ENCODE assay signal across 22 cellular contexts in the genomic region with DNA sequence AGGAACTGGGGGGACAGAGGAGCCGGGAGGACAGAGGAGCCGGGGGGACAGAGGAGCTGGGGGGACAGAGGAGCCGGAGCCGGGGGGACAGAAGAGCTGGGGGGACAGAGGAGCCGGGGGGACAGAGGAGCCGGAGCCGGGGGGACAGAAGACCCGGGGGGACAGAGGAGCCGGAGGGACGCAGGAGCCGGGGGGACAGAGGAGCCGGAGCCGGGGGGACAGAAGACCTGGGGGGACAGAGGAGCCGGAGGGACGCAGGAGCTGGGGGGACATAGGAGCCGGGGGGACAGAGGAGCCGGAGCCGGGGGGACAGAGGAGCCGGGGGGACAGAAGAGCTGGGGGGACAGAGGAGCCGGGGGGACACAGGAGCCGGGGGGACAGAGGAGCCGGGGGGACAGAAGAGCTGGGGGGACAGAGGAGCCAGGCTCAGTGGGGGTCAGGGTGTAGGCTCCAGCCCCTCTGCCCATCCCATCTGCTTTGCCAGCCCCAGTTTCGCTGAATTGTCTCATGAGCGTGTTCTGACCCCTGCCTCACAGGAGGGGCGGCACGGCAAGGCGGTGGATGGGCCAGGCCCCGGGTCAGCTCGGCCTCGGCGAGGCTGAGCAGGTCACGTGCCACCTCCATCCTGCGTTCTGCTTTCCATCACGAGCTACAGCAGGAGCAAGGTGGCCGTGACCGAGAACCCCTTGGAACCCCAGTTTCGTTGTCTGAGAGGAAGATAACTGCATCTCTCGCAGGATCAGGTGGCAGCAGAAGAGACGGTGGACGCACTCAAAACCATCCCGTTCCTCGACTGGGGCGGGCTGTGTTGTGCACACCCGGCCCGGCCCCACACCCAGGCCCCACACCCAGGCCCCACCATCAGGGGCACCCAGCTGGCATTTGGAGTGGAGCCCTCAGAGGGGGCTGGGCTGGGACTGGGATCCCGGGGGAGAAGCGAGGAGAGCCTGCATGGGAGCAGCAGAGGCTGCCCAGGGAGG. TPM values are rescaled to one million over a fixed set of nuclear protein-coding genes. Genes with fewer than 3 reads are reported as not detected.
DNase-seq lines count a peak whose midpoint lies in the region; ATAC-seq, FAIRE-seq and TF ChIP-seq lines count a peak whose summit lies in the region.
"Had no signal": no experiment of that assay in that cellular context is flagged by ENCODE, and none has a peak within 500 bp of the region (broad histone marks: within the 10 kb centered on the region; RNA-seq: fewer than 3 reads in every experiment).

No MANE protein-coding gene starts in this region.

- no peak for FAIRE-seq in GM12878 (lab: Jason Lieb, UNC)

- ATAC-seq in Right ventricle myocardium superior (ENCODE audit: poor library complexity), result no peak
- ATAC-seq in left ventricle myocardium superior, result no peak
- no peak for ATAC-seq in GM12878
- ATAC-seq in gastrocnemius medialis, result no peak

- TF ChIP-seq RAD21 in GM12878 (IDR thresholded peaks at IDR 0.05; ENCODE audit: insufficient read depth, low read depth, low read length), result no peak

- H3K9me3 ChIP-seq in HEK293 (ENCODE audit: control insufficient read depth, insufficient read depth, low read depth, low read length) (no peaks in the 10 kb centered on the region), GM12878 (replicated peaks; ENCODE audit: control insufficient read depth, insufficient read depth, low read length) (peaks cover 6% of the 10 kb centered on the region; the same call in 2 of the 3 replicates), osteoblast (ENCODE audit: low read depth, low read length) (peaks cover 2% of the 10 kb centered on the region), sigmoid colon (peaks cover 0 to 15% (median 8%) of the 10 kb centered on the region in 4 donors), gastrocnemius medialis (peaks cover 0 to 7% (median 0%) of the 10 kb centered on the region in 3 donors)
- H3K9me3 ChIP-seq: thyroid gland had no signal

- H3K4me2 ChIP-seq in GM12878 (ENCODE audit: control insufficient read depth, insufficient read depth) (no peak overlapping the region), osteoblast (ENCODE audit: insufficient read depth, low read length) (no peak overlapping the region)

- RAD21 ChIA-PET in GM12878 (lab: Charles Lee; ENCODE audit: unreplicated experiment), result no interaction called here

- H3K27me3 ChIP-seq in GM12878 (replicated peaks in 1 of 2; ENCODE audit: control insufficient read depth in 2 of 2, insufficient read depth in 2 of 2, low read length in 1 of 2) (0 out of 4 replicates have a peak, but pooled peaks cover 0 to 6% of the 10 kb centered on the region in 2 experiments), osteoblast (ENCODE audit: insufficient read depth, low read length) (peaks cover 10% of the 10 kb centered on the region), sigmoid colon (peaks cover 7 to 72% (median 62%) of the 10 kb centered on the region in 3 donors), gastrocnemius medialis (peaks cover 32 to 45% (median 42%) of the 10 kb centered on the region in 3 donors)
- H3K27me3 ChIP-seq: thyroid gland had no signal

- BruUV-seq in GM12878 (replicated peaks; lab: Mats Ljungman, UMichigan), result no TSS peak

- no peaks in the 10 kb centered on the region for H3K36me3 ChIP-seq in HEK293 (ENCODE audit: control insufficient read depth in 2 of 2, insufficient read depth in 1 of 2, low read length in 2 of 2)
- no peaks in the 10 kb centered on the region for H3K36me3 ChIP-seq in GM12878 (ENCODE audit: control insufficient read depth in 2 of 2, insufficient read depth in 2 of 2, low read length in 1 of 2)
- no peaks in the 10 kb centered on the region for H3K36me3 ChIP-seq in osteoblast (ENCODE audit: insufficient read depth, low read length)
- no peaks in the 10 kb centered on the region for H3K36me3 ChIP-seq in sigmoid colon
- H3K36me3 ChIP-seq in gastrocnemius medialis, result no peaks in the 10 kb centered on the region
- H3K36me3 ChIP-seq: MG63, thyroid gland had no signal

- no peak overlapping the region for H3K27ac ChIP-seq in HEK293 (ENCODE audit: extremely low read depth, low read depth, low read length)
- H3K27ac ChIP-seq in GM12878 (ENCODE audit: control insufficient read depth, insufficient read depth), result no peak overlapping the region
- H3K27ac ChIP-seq in osteoblast (ENCODE audit: low read depth, low read length), result no peak overlapping the region
- no peak overlapping the region for H3K27ac ChIP-seq in sigmoid colon
- H3K27ac ChIP-seq in gastrocnemius medialis, result no peak overlapping the region
- H3K27ac ChIP-seq: body of pancreas, coronary artery, HL-60, thyroid gland had no signal

- TF ChIP-seq CTCF in HEK293 (tag by site-specific recombination; IDR thresholded peaks at IDR 0.05), result no peak
- TF ChIP-seq CTCF in GM12878 (IDR thresholded peaks at IDR 0.05 in 2 of 3, conservative IDR thresholded peaks at IDR 0.05 in 1 of 3; ENCODE audit: control insufficient read depth in 2 of 3, extremely low read depth in 1 of 3, insufficient read depth in 1 of 3, low read depth in 3 of 3, low read length in 3 of 3), result no peak
- no peak for TF ChIP-seq CTCF in osteoblast (IDR thresholded peaks at IDR 0.05; ENCODE audit: extremely low read depth, low read depth, low read length)
- no peak for TF ChIP-seq CTCF in sigmoid colon (IDR thresholded peaks at IDR 0.05)
- no peak for TF ChIP-seq CTCF in gastrocnemius medialis (IDR thresholded peaks at IDR 0.05 in 4 of 5, conservative IDR thresholded peaks at IDR 0.05 in 1 of 5)

- in situ Hi-C loops in GM12878 (cut with MboI) (no loop called here), gastrocnemius medialis (cut with MboI; ENCODE audit: low sequenced_read_pairs in 4 of 4) (no loop called here)

- H2AFZ ChIP-seq in GM12878 (ENCODE audit: control insufficient read depth, low read depth, low read length) (no peak overlapping the region), osteoblast (ENCODE audit: low read length) (no peak overlapping the region)

- POLR2A ChIA-PET in HEK293 (lab: Yijun Ruan, JAX), result no interaction called here
- POLR2A ChIA-PET in GM12878 (lab: Charles Lee), result no interaction called here

- no peak for TF ChIP-seq EP300 in GM12878 (IDR thresholded peaks at IDR 0.05; ENCODE audit: borderline replicate concordance in 1 of 2, control insufficient read depth in 1 of 2, low read depth in 2 of 2, low read length in 2 of 2)
- no peak for TF ChIP-seq EP300 in sigmoid colon (IDR thresholded peaks at IDR 0.05)

- CTCF ChIA-PET in HEK293 (lab: Yijun Ruan, JAX) (interaction anchor here (0.5 to 0.6 kb wide), 2 partner anchors 122 to 665 kb away, joined by 3 to 4 read pairs; no protein-coding TSS in a partner anchor), GM12878 (lab: Yijun Ruan, JAX) (no interaction called here)

- WGBS in GM12878 (ENCODE audit: insufficient coverage, insufficient replicate concordance, low lambda C conversion rate, missing lambda C conversion rate), result 34% methylated on average over 25 of the region's 47 CpGs
- 67 to 70% methylated on average over 47 of the region's 47 CpGs for WGBS in sigmoid colon, 2 donors

- intact Hi-C loops in Right ventricle myocardium superior (cut with DNase I) (no loop called here), left ventricle myocardium superior (cut with micrococcal nuclease) (no loop called here), GM12878 (cut with micrococcal nuclease; ENCODE audit: unreplicated experiment) (no loop called here), sigmoid colon (cut with DNase I) (no loop called here), gastrocnemius medialis (cut with DNase I; ENCODE audit: low total_unique reads) (no loop called here)

- SMC1A ChIA-PET in GM12878 (lab: Charles Lee; ENCODE audit: uncharacterized antibody, unreplicated experiment), result no interaction called here

- H3K4me3 ChIP-seq in HEK293 (ENCODE audit: low read depth, low read length) (no peak overlapping the region), GM12878 (no peak overlapping the region), osteoblast (ENCODE audit: insufficient read depth, low read length) (no peak overlapping the region), sigmoid colon (no peak overlapping the region), gastrocnemius medialis (no peak overlapping the region)
- H3K4me3 ChIP-seq: body of pancreas, coronary artery, MG63, thyroid gland had no signal

- no peaks in the 10 kb centered on the region; the same call in 1 of the 2 replicates for H4K20me1 ChIP-seq in GM12878 (ENCODE audit: control insufficient read depth, insufficient read depth)
- no peaks in the 10 kb centered on the region for H4K20me1 ChIP-seq in osteoblast (ENCODE audit: insufficient read depth, low read length)

- TF ChIP-seq POLR2A in GM12878 (IDR thresholded peaks at IDR 0.05; ENCODE audit: low read depth, low read length) (no peak), sigmoid colon (IDR thresholded peaks at IDR 0.05) (no peak), gastrocnemius medialis (IDR thresholded peaks at IDR 0.05) (no peak)

- no peak overlapping the region for H3K9ac ChIP-seq in GM12878 (ENCODE audit: control insufficient read depth, insufficient read depth, low read length)

- H3K4me1 ChIP-seq in HEK293 (ENCODE audit: control insufficient read depth, insufficient read depth, low read length) (no peaks in the 10 kb centered on the region), GM12878 (ENCODE audit: control insufficient read depth, insufficient read depth, low read length) (peaks cover 4% of the 10 kb centered on the region), osteoblast (ENCODE audit: insufficient read depth, low read length) (no peaks in the 10 kb centered on the region), sigmoid colon (no peaks in the 10 kb centered on the region), gastrocnemius medialis (no peaks in the 10 kb centered on the region)
- H3K4me1 ChIP-seq: body of pancreas, thyroid gland had no signal

- H3K79me2 ChIP-seq in GM12878 (ENCODE audit: control insufficient read depth, insufficient read depth, low read length), result no peaks in the 10 kb centered on the region
- no peaks in the 10 kb centered on the region for H3K79me2 ChIP-seq in osteoblast (ENCODE audit: insufficient read depth, low read length)

- DNase-seq in Right ventricle myocardium superior, result peak; percentile 33
- DNase-seq in left ventricle myocardium superior, result no peak
- DNase-seq in GM12878 (ENCODE audit: low read depth, low spot score), result no peak
- DNase-seq in osteoblast (ENCODE audit: insufficient read length, low spot score, missing footprints), result peak; percentile 66
- no peak for DNase-seq in GDM1 (lab: John Stamatoyannopoulos, UW)
- DNase-seq in sigmoid colon, result no peak
- no peak for DNase-seq in gastrocnemius medialis
- DNase-seq: activated CD4-positive, alpha-beta memory T cell treated with anti-CD3 and anti-CD28 coated beads, Interleukin-2, amount 10 ng/mL, durations not matched to agents 7 days and 5 days; activated effector memory CD4-positive, alpha-beta T cell treated with anti-CD3 and anti-CD28 coated beads, Interleukin-2, amount 50 U/mL, for 16 hours; MG63; NK-92 treated with Interleukin-12 subunit alpha and Interleukin-12 subunit beta, amount 100 ng/mL, for 24 hours; nucleus accumbens; stimulated activated CD4-positive, alpha-beta T cell treated with anti-CD3 and anti-CD28 coated beads, Interleukin-4, amount 100 ng/mL, for 24 hours; T-helper 9 cell had no signal

RNA-seq across cellular contexts. Expression of gene CBFA2T3, which starts 26.1 kb away (rescaled TPM):
- total RNA-seq in Right ventricle myocardium superior (8.6 TPM), left ventricle myocardium superior (11.5 TPM), GM12878 (2014; rRNA removed) (2.3 and 2.8 TPM in 2 replicates), GM12878 (2014; rRNA removed; fragmentation: Illumina TruSeq; extraction: Trizol) (1.3 and 1.5 TPM in 2 replicates), GM12878 (2021) (35.4 and 42.6 TPM in 2 replicates), osteoblast (not detected in 2 replicates), sigmoid colon (10 to 100 TPM in 1 of 4 donors, 1 to 10 TPM in 2, under 1 TPM in 1; 0.95 to 26.8 (median 3.4) TPM), gastrocnemius medialis (1 to 10 TPM in 3 of 4 donors, under 1 TPM in 1; 0.95 to 7.3 (median 3.3) TPM)
- 44.9 and 56.6 TPM in 2 replicates for total RNA-seq in GM12878 (2013; cell fraction: nucleolus; rRNA removed)
- 4.5 TPM for polyA plus RNA-seq in GM12878 (2011; ENCODE audit: low read depth)
- polyA plus RNA-seq in GM12878 (2011; rRNA removed) (0.75 and 1.6 TPM in 2 replicates), GM12878 (2014; fragmentation: Illumina TruSeq; extraction: Trizol) (5.6 and 6.6 TPM in 2 replicates), GM12878 (2014; fragmentation: Nextera tagmentation; extraction: Ambion mirVana) (1 to 10 TPM in 1 of 2 experiments, under 1 TPM in 1; 0.69 to 1.5 TPM), GM12878 (2014; rRNA removed) (10.2 and 15.6 TPM in 2 replicates), GM12878 (2016; fragmentation: Nextera tagmentation; extraction: Ambion mirVana) (10 to 100 TPM; 14.2 to 14.9 TPM), sigmoid colon (1 to 10 TPM; 4.2 to 9.8 (median 7.2) TPM)
- 1.8 and 2.5 TPM in 2 replicates for polyA plus RNA-seq in GM12878 (2011; cell fraction: cytosol; rRNA removed)
- polyA plus RNA-seq in GM12878 (2011; cell fraction: nucleus; rRNA removed), result 18.7 and 22.6 TPM in 2 replicates
- polyA plus RNA-seq in GM12878 (2012), result 12.9 and 17.4 TPM in 2 replicates
- 1.7 and 7.0 TPM in 2 replicates for polyA minus RNA-seq in GM12878 (2011; rRNA and poly(A)+ RNA removed)
- polyA minus RNA-seq in GM12878 (2011; cell fraction: cytosol; rRNA and poly(A)+ RNA removed), result 4.5 and 5.3 TPM in 2 replicates
- polyA minus RNA-seq in GM12878 (2011; cell fraction: nucleus; rRNA and poly(A)+ RNA removed), result 4.8 and 7.7 TPM in 2 replicates
- total RNA-seq: activated CD4-positive, alpha-beta memory T cell treated with anti-CD3 and anti-CD28 coated beads, Interleukin-2, amount 10 ng/mL, durations not matched to agents 7 days and 5 days; H4; NCI-H460; RPMI7951 had no signal

Comparison
In these comparisons a context has a peak if more than half of its experiments do, and no peak if none do; other contexts are left out.
1. DNase-seq: peak in Right ventricle myocardium superior (single experiment) and osteoblast (single experiment); none in left ventricle myocardium superior (single experiment), GM12878 (single experiment), GDM1 (single experiment), sigmoid colon (single experiment) and gastrocnemius medialis (0 of 2).